ENCODE assay signal across 15 cellular contexts in genomic region chr20:59736366-59736765, GRCh38.
A peak's percentile ranks its signal among the peaks of the same experiment; 100 is the strongest.
DNase-seq lines count a peak whose midpoint lies in the region; ATAC-seq and TF ChIP-seq lines count a peak whose summit lies in the region.
"Had no signal": no experiment of that assay in that cellular context is flagged by ENCODE, and none has a peak within 500 bp of the region (broad histone marks: within the 10 kb centered on the region; RNA-seq: fewer than 3 reads in every experiment).

No MANE protein-coding gene starts in this region.

- no peak overlapping the region for H3K4me3 Mint-ChIP-seq in natural killer cell treated with Interleukin-12 subunit alpha and Interleukin-12 subunit beta and Interleukin-15 and Interleukin-18, amount 100 ng/mL, for 72 hours
- H3K4me3 Mint-ChIP-seq in natural killer cell = no peak overlapping the region
- no peak overlapping the region for H3K4me3 Mint-ChIP-seq in endodermal cell
- H3K4me3 Mint-ChIP-seq in naive thymus-derived CD8-positive, alpha-beta T cell = no peak overlapping the region
- H3K4me3 Mint-ChIP-seq: CD8-positive, alpha-beta memory T cell had no signal

- POLR2A ChIA-PET in naive thymus-derived CD8-positive, alpha-beta T cell (lab: Charles Lee) = no interaction called here

- H3K27me3 ChIP-seq in endodermal cell (ENCODE audit: control insufficient read depth, insufficient read depth, low read length, poor library complexity, severe bottlenecking) = no peaks in the 10 kb centered on the region

- H3K36me3 ChIP-seq in endodermal cell (ENCODE audit: control insufficient read depth, insufficient read depth, low read length) (no peaks in the 10 kb centered on the region), mucosa of descending colon (ENCODE audit: low read depth) (no peaks in the 10 kb centered on the region)

- 82% methylated on average over 10 of the region's 10 CpGs; no CpG with 5 or more reads in 1 of the 2 experiments for WGBS in endodermal cell (ENCODE audit: insufficient coverage in 1 of 2, insufficient read length in 1 of 2), 2 experiments

- peak; percentile 53 for DNase-seq in natural killer cell treated with Interleukin-12 subunit alpha and Interleukin-12 subunit beta and Interleukin-15 and Interleukin-18, amount 100 ng/mL, for 72 hours (ENCODE audit: low spot score)
- no peak for DNase-seq in natural killer cell
- peak; percentile 20 for DNase-seq in endodermal cell
- DNase-seq in posterior vena cava (ENCODE audit: low spot score) = peak; percentile 49
- no peak for DNase-seq in mucosa of descending colon
- DNase-seq in DMS79 treated with DMSO at 0.1 percent for 48 hours (lab: John Stamatoyannopoulos, UW) = no peak
- DNase-seq in activated CD8-positive, alpha-beta memory T cell treated with anti-CD3 and anti-CD28 coated beads, Interleukin-2, amount 50 U/mL, for 48 hours = no peak
- DNase-seq in naive thymus-derived CD8-positive, alpha-beta T cell = no peak
- DNase-seq: 8988T; CD8-positive, alpha-beta memory T cell; DMS53; GM23248; IMR-90 had no signal

- H3K36me3 Mint-ChIP-seq in natural killer cell treated with Interleukin-12 subunit alpha and Interleukin-12 subunit beta and Interleukin-15 and Interleukin-18, amount 100 ng/mL, for 72 hours = no peaks in the 10 kb centered on the region
- no peaks in the 10 kb centered on the region for H3K36me3 Mint-ChIP-seq in natural killer cell
- no peaks in the 10 kb centered on the region for H3K36me3 Mint-ChIP-seq in endodermal cell (ENCODE audit: low read depth)
- H3K36me3 Mint-ChIP-seq in naive thymus-derived CD8-positive, alpha-beta T cell = no peaks in the 10 kb centered on the region
- H3K36me3 Mint-ChIP-seq: CD8-positive, alpha-beta memory T cell had no signal

- ATAC-seq in natural killer cell treated with Interleukin-12 subunit alpha and Interleukin-12 subunit beta and Interleukin-15 and Interleukin-18, amount 100 ng/mL, for 72 hours = peak in 1 of 2 donors; percentile 17
- ATAC-seq in natural killer cell = no peak
- no peak for ATAC-seq in mucosa of descending colon
- ATAC-seq in naive thymus-derived CD8-positive, alpha-beta T cell = no peak
- ATAC-seq: HCT116 had no signal

- no peak overlapping the region for H3K27ac Mint-ChIP-seq in natural killer cell treated with Interleukin-12 subunit alpha and Interleukin-12 subunit beta and Interleukin-15 and Interleukin-18, amount 100 ng/mL, for 72 hours
- no peak overlapping the region for H3K27ac Mint-ChIP-seq in natural killer cell
- H3K27ac Mint-ChIP-seq in endodermal cell = no peak overlapping the region
- no peak overlapping the region for H3K27ac Mint-ChIP-seq in naive thymus-derived CD8-positive, alpha-beta T cell
- H3K27ac Mint-ChIP-seq: CD8-positive, alpha-beta memory T cell had no signal

- H3K9me3 ChIP-seq in endodermal cell (ENCODE audit: control insufficient read depth, low read length) (peaks cover 11% of the 10 kb centered on the region), mucosa of descending colon (no peaks in the 10 kb centered on the region)
- H3K9me3 ChIP-seq: Caco-2 had no signal

- no peaks in the 10 kb centered on the region for H3K27me3 Mint-ChIP-seq in natural killer cell treated with Interleukin-12 subunit alpha and Interleukin-12 subunit beta and Interleukin-15 and Interleukin-18, amount 100 ng/mL, for 72 hours
- no peaks in the 10 kb centered on the region for H3K27me3 Mint-ChIP-seq in natural killer cell (ENCODE audit: low read depth in 2 of 2)
- peaks cover 25% of the 10 kb centered on the region for H3K27me3 Mint-ChIP-seq in endodermal cell (ENCODE audit: insufficient read depth)
- peaks cover 4 to 17% (median 9%) of the 10 kb centered on the region in 5 donors for H3K27me3 Mint-ChIP-seq in naive thymus-derived CD8-positive, alpha-beta T cell

- TF ChIP-seq CTCF in natural killer cell (IDR thresholded peaks at IDR 0.05) (no peak), endodermal cell (conservative IDR thresholded peaks at IDR 0.05) (no peak), mucosa of descending colon (IDR thresholded peaks at IDR 0.05) (no peak)

- H3K4me3 ChIP-seq in endodermal cell (ENCODE audit: low read length) (no peak overlapping the region), mucosa of descending colon (no peak overlapping the region)
- H3K4me3 ChIP-seq: GM23248 had no signal

- intact Hi-C loops in natural killer cell (cut with micrococcal nuclease) (no loop called here), posterior vena cava (cut with DNase I) (no loop called here), mucosa of descending colon (cut with DNase I, micrococcal nuclease) (no loop called here)

- no peak overlapping the region for H3K9ac ChIP-seq in endodermal cell (ENCODE audit: extremely low read depth, low read length, poor library complexity, severe bottlenecking)
- H3K9ac ChIP-seq: GM23248 had no signal

- H3K4me1 ChIP-seq in endodermal cell (ENCODE audit: control insufficient read depth, insufficient read depth, low read length) (no peaks in the 10 kb centered on the region), mucosa of descending colon (ENCODE audit: low read depth) (no peaks in the 10 kb centered on the region)
- H3K4me1 ChIP-seq: Caco-2 had no signal

- H3K4me1 Mint-ChIP-seq in natural killer cell treated with Interleukin-12 subunit alpha and Interleukin-12 subunit beta and Interleukin-15 and Interleukin-18, amount 100 ng/mL, for 72 hours (ENCODE audit: low read depth in 2 of 2) = no peaks in the 10 kb centered on the region
- no peaks in the 10 kb centered on the region for H3K4me1 Mint-ChIP-seq in natural killer cell
- no peaks in the 10 kb centered on the region for H3K4me1 Mint-ChIP-seq in endodermal cell
- H3K4me1 Mint-ChIP-seq in naive thymus-derived CD8-positive, alpha-beta T cell = no peaks in the 10 kb centered on the region
- H3K4me1 Mint-ChIP-seq: CD8-positive, alpha-beta memory T cell had no signal

- no peaks in the 10 kb centered on the region for H3K9me3 Mint-ChIP-seq in natural killer cell treated with Interleukin-12 subunit alpha and Interleukin-12 subunit beta and Interleukin-15 and Interleukin-18, amount 100 ng/mL, for 72 hours
- H3K9me3 Mint-ChIP-seq in natural killer cell (no peaks in the 10 kb centered on the region), endodermal cell (no peaks in the 10 kb centered on the region)
- no peaks in the 10 kb centered on the region for H3K9me3 Mint-ChIP-seq in naive thymus-derived CD8-positive, alpha-beta T cell

- no peak overlapping the region for H3K27ac ChIP-seq in endodermal cell (ENCODE audit: low read depth, low read length)
- H3K27ac ChIP-seq: GM23248 had no signal

Comparison
In these comparisons a context has a peak if more than half of its experiments do, and no peak if none do; other contexts are left out.
1. DNase-seq: peak in natural killer cell treated with Interleukin-12 subunit alpha and Interleukin-12 subunit beta and Interleukin-15 and Interleukin-18, amount 100 ng/mL, for 72 hours (single experiment), endodermal cell (single experiment) and posterior vena cava (single experiment); none in natural killer cell (single experiment), mucosa of descending colon (0 of 3), DMS79 treated with DMSO at 0.1 percent for 48 hours (single experiment), activated CD8-positive, alpha-beta memory T cell treated with anti-CD3 and anti-CD28 coated beads, Interleukin-2, amount 50 U/mL, for 48 hours (single experiment) and naive thymus-derived CD8-positive, alpha-beta T cell (0 of 10).